8 cellular contexts compared by ENCODE assay signal in the genomic region with DNA sequence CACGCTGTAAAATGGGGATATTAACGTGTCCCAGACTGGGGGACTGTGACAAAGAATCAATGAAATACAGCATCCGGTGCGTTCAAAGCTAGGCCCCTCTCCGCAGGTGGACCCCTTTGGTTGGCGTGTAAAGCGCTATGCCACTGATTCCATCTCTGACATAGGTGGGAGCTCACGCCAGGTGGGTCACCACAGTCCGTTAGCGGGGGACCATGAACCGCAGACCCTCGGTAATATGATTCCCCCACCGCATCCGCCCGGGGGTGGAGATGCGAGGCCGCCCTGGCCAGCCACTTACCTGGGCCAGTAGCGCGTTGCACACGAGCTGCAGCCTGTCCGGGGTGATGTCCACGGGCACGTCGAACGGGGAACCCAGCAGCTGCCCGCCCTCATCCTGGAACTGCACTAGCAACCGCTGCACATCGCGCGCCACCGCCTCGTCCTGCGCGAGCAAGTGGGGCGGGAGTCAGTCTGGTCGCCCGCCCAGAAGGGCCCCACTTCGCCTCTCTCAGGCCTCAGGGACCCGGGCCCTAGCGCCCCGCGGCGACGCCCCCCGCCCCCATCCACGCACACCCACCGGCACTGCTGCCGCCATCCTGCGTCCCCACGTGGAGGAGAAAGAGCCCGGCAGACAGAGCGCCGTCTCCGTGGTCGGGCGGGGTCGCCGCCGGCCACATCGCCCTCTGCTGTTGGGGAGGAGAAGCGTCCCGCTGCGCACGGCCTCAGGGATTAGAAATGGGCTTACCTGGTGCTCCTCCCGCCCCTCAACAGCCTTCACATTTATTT. TPM values are rescaled to one million over a fixed set of nuclear protein-coding genes. Genes with fewer than 3 reads are reported as not detected.
DNase-seq lines count a peak whose midpoint lies in the region; ATAC-seq and TF ChIP-seq lines count a peak whose summit lies in the region.

A gene (minus strand): TSS at position 623 of the 786 bp plus-strand sequence. CDS start 28 bp downstream, at position 595.

- H3K4me1 ChIP-seq in ACC112 (ENCODE audit: control insufficient read depth, insufficient read depth, low read length, unreplicated experiment), result no peaks in the 10 kb centered on the region

- peaks cover 21% of the 10 kb centered on the region for H3K79me2 ChIP-seq in ACC112 (ENCODE audit: control insufficient read depth, insufficient read depth, low read length, unreplicated experiment)

- H3K4me3 Mint-ChIP-seq in chondrocyte (ENCODE audit: unreplicated experiment), result peak within 1 kb of the TSS; percentile 78

- H3K36me3 Mint-ChIP-seq in chondrocyte (ENCODE audit: low read depth), result peaks cover 5% of the 10 kb centered on the region

- no peaks in the 10 kb centered on the region for H3K9me3 Mint-ChIP-seq in chondrocyte (ENCODE audit: low read depth)

- H3K27ac Mint-ChIP-seq in chondrocyte (ENCODE audit: unreplicated experiment), result no peak within 1 kb of the TSS

- H3K36me3 ChIP-seq in ACC112 (ENCODE audit: insufficient read depth, low read length), result peaks cover 4% of the 10 kb centered on the region; the same call in 1 of the 2 replicates

- H3K27ac ChIP-seq in ACC112 (ENCODE audit: low read depth, low read length), result no peak within 1 kb of the TSS

- peaks cover under 1% of the 10 kb centered on the region for H3K27me3 Mint-ChIP-seq in chondrocyte (ENCODE audit: low read depth)

- peaks cover 11% of the 10 kb centered on the region for H3K4me1 Mint-ChIP-seq in chondrocyte (ENCODE audit: low read depth)

- TF ChIP-seq CTCF in chondrocyte (IDR thresholded peaks at IDR 0.05), result peak; percentile 91

- DNase-seq in NCI-H446 (lab: John Stamatoyannopoulos, UW) (peak; percentile 30 to 78), chondrocyte (ENCODE audit: low spot score) (no peak), kidney glomerular epithelial cell (lab: John Stamatoyannopoulos, UW) (peak; percentile 77)
- DNase-seq in activated CD4-positive, alpha-beta T cell treated with anti-CD3 and anti-CD28 coated beads for 24 hours (ENCODE audit: low read depth in 2 of 2), result peak; percentile 82 to 86
- peak; percentile 84 to 86 for DNase-seq in stimulated activated CD4-positive, alpha-beta T cell treated with anti-CD3 and anti-CD28 coated beads, Interleukin-15, amount 100 ng/mL, for 48 hours (ENCODE audit: low read depth in 2 of 2)

- peak within 1 kb of the TSS; percentile 88 for H3K4me3 ChIP-seq in ACC112 (ENCODE audit: low read depth, low read length)

- ATAC-seq in GM18867 (IDR thresholded peaks at IDR 0.05; ENCODE audit: unreplicated experiment), result peak; percentile 90
- peak; percentile 72 for ATAC-seq in HG03139 (IDR thresholded peaks at IDR 0.05; ENCODE audit: unreplicated experiment)

- H3K27me3 ChIP-seq in ACC112 (ENCODE audit: insufficient read depth, low read length), result peaks cover 3% of the 10 kb centered on the region; the same call in 1 of the 2 replicates

- peak within 1 kb of the TSS; percentile 62 for H2AFZ ChIP-seq in ACC112 (ENCODE audit: low read length, unreplicated experiment)

RNA-seq across cellular contexts. Expression of the gene that starts here (rescaled TPM):
- total RNA-seq in chondrocyte, result 10.2 to 12.7 TPM (median 12.0 TPM) in 3 replicates
